ENCODE assay signal across 25 cellular contexts in the genomic region with DNA sequence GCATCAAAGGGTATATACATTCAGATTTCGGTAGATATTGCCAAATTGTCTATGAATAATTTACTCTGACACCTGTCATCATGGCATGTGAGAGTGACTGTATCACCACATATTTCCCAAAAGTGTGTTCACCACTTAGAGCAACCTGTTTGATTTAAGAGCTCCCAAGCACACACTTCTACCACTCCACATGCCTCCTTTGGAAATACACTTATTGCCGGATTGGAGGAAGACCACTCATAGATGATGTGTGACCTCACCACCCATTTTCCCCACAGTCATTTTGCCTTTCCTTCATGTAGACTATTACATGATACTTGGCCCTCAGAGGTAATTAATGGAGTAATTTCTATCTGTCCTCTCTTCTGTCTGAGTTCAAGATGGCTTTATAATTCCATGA.
"Had no signal": no experiment of that assay in that cellular context is flagged by ENCODE, and none has a peak within 500 bp of the region (broad histone marks: within the 10 kb centered on the region; RNA-seq: fewer than 3 reads in every experiment).

No MANE protein-coding gene starts in this region.

- DNase-seq: stimulated activated CD4-positive, alpha-beta T cell treated with anti-CD3 and anti-CD28 coated beads, Interleukin-2, amount 100 ng/mL, for 48 hours; stimulated activated CD4-positive, alpha-beta T cell treated with anti-CD3 and anti-CD28 coated beads, Interleukin-4, amount 100 ng/mL, for 1 hour; stimulated activated CD4-positive, alpha-beta T cell treated with anti-CD3 and anti-CD28 coated beads, Interleukin-4, amount 100 ng/mL, for 24 hours; stimulated activated CD4-positive, alpha-beta T cell treated with anti-CD3 and anti-CD28 coated beads, Interleukin-4, amount 100 ng/mL, for 4 hours; stimulated activated CD8-positive, alpha-beta memory T cell treated with anti-CD3 and anti-CD28 coated beads, Interleukin-4, amount 100 ng/mL, for 48 hours; stimulated activated naive B cell treated with anti-CD40 and anti-IgM and Interleukin-4, amounts not matched to agents 10 μg/mL and 1 μg/mL and 100 μg/mL, for 72 hours; stimulated activated naive CD4-positive, alpha-beta T cell; stimulated activated naive CD4-positive, alpha-beta T cell treated with Interleukin-2 at 50 U/mL for 16 hours; stimulated activated naive CD8-positive, alpha-beta T cell treated with anti-CD3 and anti-CD28 coated beads, Interleukin-15, amount 100 ng/mL, for 72 hours; stimulated activated naive CD8-positive, alpha-beta T cell treated with anti-CD3 and anti-CD28 coated beads, Interleukin-15, Interleukin-2, amounts not matched to agents 100 U/mL and 50 U/mL, for 24 hours; stomach; substantia nigra; testis; thyroid gland; tibial artery; transverse colon; trophoblast cell; upper lobe of left lung; uterus had no signal

- H3K27ac ChIP-seq: stomach, suprapubic skin, testis, thoracic aorta, thyroid gland, tibial artery, tibial nerve, transverse colon, upper lobe of left lung, uterus, vagina had no signal

- ATAC-seq: stimulated activated effector memory CD8-positive, alpha-beta T cell treated with anti-CD3 and anti-CD28 coated beads, Interleukin-12 subunit alpha, Interleukin-12 subunit beta, amount 100 ng/mL, for 72 hours; stimulated activated memory B cell treated with anti-CD40 and anti-IgM and Interleukin-4, amounts not matched to agents 10 μg/mL and 1 μg/mL and 100 μg/mL, for 72 hours; stimulated activated naive B cell treated with anti-CD40 and anti-IgM and Interleukin-4, amounts not matched to agents 10 μg/mL and 1 μg/mL and 100 μg/mL, for 72 hours; stimulated activated naive CD8-positive, alpha-beta T cell treated with anti-CD3 and anti-CD28 coated beads, Interleukin-15, amount 100 ng/mL, for 72 hours; stimulated activated naive CD8-positive, alpha-beta T cell treated with anti-CD3 and anti-CD28 coated beads, Interleukin-15, Interleukin-2, amounts not matched to agents 100 U/mL and 50 U/mL, for 24 hours had no signal

- H3K4me3 ChIP-seq: stomach, suprapubic skin, testis, thoracic aorta, thyroid gland, tibial artery, tibial nerve, transverse colon, upper lobe of left lung, uterus, vagina had no signal

- H3K9me3 ChIP-seq: stomach, suprapubic skin, testis, thoracic aorta, thyroid gland, tibial artery, tibial nerve, transverse colon, upper lobe of left lung, uterus, vagina had no signal

- H3K27me3 ChIP-seq: suprapubic skin, testis, thyroid gland, tibial artery, tibial nerve, transverse colon, upper lobe of left lung, uterus, vagina had no signal

- H3K4me1 ChIP-seq: stomach, suprapubic skin, testis, thyroid gland, tibial artery, tibial nerve, transverse colon, upper lobe of left lung, uterus, vagina had no signal

- H3K36me3 ChIP-seq: stomach, suprapubic skin, thoracic aorta, thyroid gland, tibial artery, tibial nerve, transverse colon, upper lobe of left lung, uterus, vagina had no signal
